Comparison of ENCODE assay signal across 7 cellular contexts in the genomic region with DNA sequence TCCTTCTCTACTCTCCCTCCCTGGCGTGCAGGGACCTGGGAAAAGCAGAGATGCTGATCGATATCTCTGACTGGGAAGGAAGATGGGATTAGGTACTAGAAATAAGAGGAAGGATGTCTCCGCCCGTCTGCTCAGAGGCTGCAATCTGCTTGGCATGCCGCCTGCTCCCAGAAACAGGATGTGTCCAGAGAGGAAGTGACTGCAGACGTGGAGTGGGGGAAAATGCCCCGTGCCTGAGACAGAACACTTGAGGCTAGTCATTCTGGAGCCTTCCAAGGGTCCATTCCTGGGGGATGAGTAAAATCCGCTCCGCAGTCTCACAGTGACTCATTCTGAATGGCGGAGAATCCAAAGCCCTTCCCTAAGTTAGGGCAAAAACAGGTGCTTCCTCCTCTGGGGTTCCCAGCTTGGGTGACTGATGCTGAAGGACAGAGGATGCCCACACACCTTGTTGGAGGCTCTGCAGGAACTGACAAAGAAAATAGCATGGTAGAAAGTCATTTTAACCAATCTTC. TPM values are rescaled to one million over a fixed set of nuclear protein-coding genes. Genes with fewer than 3 reads are reported as not detected.
DNase-seq lines count a peak whose midpoint lies in the region; ATAC-seq and TF ChIP-seq lines count a peak whose summit lies in the region.

No MANE protein-coding gene starts in this region.

- H3K4me1 Mint-ChIP-seq in activated T-cell treated with anti-CD3 and anti-CD28 coated beads, Interleukin-2, amount 50 U/mL, for 24 hours (ENCODE audit: low read depth), result peaks cover 36% of the 10 kb centered on the region
- peaks cover 11% of the 10 kb centered on the region for H3K4me1 Mint-ChIP-seq in stimulated activated memory B cell treated with anti-CD40 and anti-IgM and Interleukin-4, amounts not matched to agents 10 μg/mL and 1 μg/mL and 100 μg/mL, for 72 hours

- intact Hi-C loops in esophagus muscularis mucosa (cut with DNase I), result no loop called here

- 16% methylated on average over 8 of the region's 10 CpGs for WGBS in esophagus muscularis mucosa

- H3K4me3 ChIP-seq in SJCRH30 (0 out of 2 replicates have a peak overlapping the region, but pooled peaks have one; percentile 9), esophagus muscularis mucosa (no peak overlapping the region)

- peak; percentile 100 for DNase-seq in HCEC 1CT
- peak; percentile 77 to 79 for DNase-seq in SJCRH30
- peak; percentile 97 for DNase-seq in esophagus muscularis mucosa (ENCODE audit: extremely low spot score)
- DNase-seq in myocyte (ENCODE audit: low read depth), result peak; percentile 96
- no peak for DNase-seq in activated T-cell treated with anti-CD3 and anti-CD28 coated beads, Interleukin-2, amount 50 U/mL, for 24 hours
- DNase-seq in NCI-H1417 treated with DMSO at 0.1 percent for 48 hours (lab: John Stamatoyannopoulos, UW), result no peak

- H3K4me1 ChIP-seq in SJCRH30 (peaks cover 29% of the 10 kb centered on the region), esophagus muscularis mucosa (peaks cover 12 to 29% (median 19%) of the 10 kb centered on the region in 4 donors)

- H3K27ac ChIP-seq in SJCRH30, result peak overlapping the region; percentile 58
- peak overlapping the region; percentile 11 to 61 (median 23) for H3K27ac ChIP-seq in esophagus muscularis mucosa (replicated peaks in 1 of 4)

- TF ChIP-seq POLR2A in esophagus muscularis mucosa (IDR thresholded peaks at IDR 0.05; ENCODE audit: low read depth), result no peak

- H3K36me3 ChIP-seq in SJCRH30 (no peaks in the 10 kb centered on the region), esophagus muscularis mucosa (no peaks in the 10 kb centered on the region)

- no peak for ATAC-seq in stimulated activated memory B cell treated with anti-CD40 and anti-IgM and Interleukin-4, amounts not matched to agents 10 μg/mL and 1 μg/mL and 100 μg/mL, for 72 hours

- no peak for TF ChIP-seq CTCF in esophagus muscularis mucosa (IDR thresholded peaks at IDR 0.05)

- H3K9me3 ChIP-seq in SJCRH30 (replicated peaks), result no peaks in the 10 kb centered on the region
- no peaks in the 10 kb centered on the region for H3K9me3 ChIP-seq in esophagus muscularis mucosa

- no peak for TF ChIP-seq EP300 in esophagus muscularis mucosa (IDR thresholded peaks at IDR 0.05)

- no peak overlapping the region for H3K27ac Mint-ChIP-seq in activated T-cell treated with anti-CD3 and anti-CD28 coated beads, Interleukin-2, amount 50 U/mL, for 24 hours
- H3K27ac Mint-ChIP-seq in stimulated activated memory B cell treated with anti-CD40 and anti-IgM and Interleukin-4, amounts not matched to agents 10 μg/mL and 1 μg/mL and 100 μg/mL, for 72 hours, result no peak overlapping the region

- no peaks in the 10 kb centered on the region for H3K27me3 Mint-ChIP-seq in activated T-cell treated with anti-CD3 and anti-CD28 coated beads, Interleukin-2, amount 50 U/mL, for 24 hours
- no peaks in the 10 kb centered on the region for H3K27me3 Mint-ChIP-seq in stimulated activated memory B cell treated with anti-CD40 and anti-IgM and Interleukin-4, amounts not matched to agents 10 μg/mL and 1 μg/mL and 100 μg/mL, for 72 hours

- no peaks in the 10 kb centered on the region for H3K36me3 Mint-ChIP-seq in activated T-cell treated with anti-CD3 and anti-CD28 coated beads, Interleukin-2, amount 50 U/mL, for 24 hours (ENCODE audit: low read depth)
- no peaks in the 10 kb centered on the region for H3K36me3 Mint-ChIP-seq in stimulated activated memory B cell treated with anti-CD40 and anti-IgM and Interleukin-4, amounts not matched to agents 10 μg/mL and 1 μg/mL and 100 μg/mL, for 72 hours

- no peak overlapping the region for H3K4me3 Mint-ChIP-seq in activated T-cell treated with anti-CD3 and anti-CD28 coated beads, Interleukin-2, amount 50 U/mL, for 24 hours
- no peak overlapping the region for H3K4me3 Mint-ChIP-seq in stimulated activated memory B cell treated with anti-CD40 and anti-IgM and Interleukin-4, amounts not matched to agents 10 μg/mL and 1 μg/mL and 100 μg/mL, for 72 hours

- H3K9me3 Mint-ChIP-seq in activated T-cell treated with anti-CD3 and anti-CD28 coated beads, Interleukin-2, amount 50 U/mL, for 24 hours, result no peaks in the 10 kb centered on the region
- no peaks in the 10 kb centered on the region for H3K9me3 Mint-ChIP-seq in stimulated activated memory B cell treated with anti-CD40 and anti-IgM and Interleukin-4, amounts not matched to agents 10 μg/mL and 1 μg/mL and 100 μg/mL, for 72 hours

- no peaks in the 10 kb centered on the region for H3K27me3 ChIP-seq in SJCRH30
- H3K27me3 ChIP-seq in esophagus muscularis mucosa, result peaks cover 0 to 3% (median 0%) of the 10 kb centered on the region in 4 donors

RNA-seq across cellular contexts. Expression of gene SMURF2, which starts 45.0 kb away (rescaled TPM):
- total RNA-seq in SJCRH30 (2014; rRNA removed; shearing (Covaris generic)), result 22.1 and 26.3 TPM in 2 replicates
- total RNA-seq in esophagus muscularis mucosa, result 10 to 100 TPM; 30.5 to 52.7 (median 44.1) TPM
- 36.2 and 45.2 TPM in 2 replicates for total RNA-seq in myocyte
- 32.9 TPM for polyA plus RNA-seq in myocyte (2012)

Comparison
In these comparisons a context has a peak if more than half of its experiments do, and no peak if none do; other contexts are left out.
1. DNase-seq: peak in HCEC 1CT (single experiment), SJCRH30 (2 of 2), esophagus muscularis mucosa (single experiment) and myocyte (single experiment); none in activated T-cell treated with anti-CD3 and anti-CD28 coated beads, Interleukin-2, amount 50 U/mL, for 24 hours (single experiment) and NCI-H1417 treated with DMSO at 0.1 percent for 48 hours (single experiment).